ENCODE assay signal across 33 cellular contexts in genomic region chr7:34677491-34677890, GRCh38. TPM values are rescaled to one million over a fixed set of nuclear protein-coding genes. Genes with fewer than 3 reads are reported as not detected.
"Had no signal": no experiment of that assay in that cellular context is flagged by ENCODE, and none has a peak within 500 bp of the region (broad histone marks: within the 10 kb centered on the region; RNA-seq: fewer than 3 reads in every experiment).

No MANE protein-coding gene starts in this region.

- H3K9me3 Mint-ChIP-seq: immature natural killer cell; mesothelial cell of epicardium; natural killer cell; stimulated activated effector memory CD8-positive, alpha-beta T cell treated with anti-CD3 and anti-CD28 coated beads, Interleukin-12 subunit alpha, Interleukin-12 subunit beta, amount 100 ng/mL, for 72 hours; stimulated activated naive CD8-positive, alpha-beta T cell treated with anti-CD3 and anti-CD28 coated beads, Interleukin-15, Interleukin-2, amounts not matched to agents 100 ng/mL and 50 ng/mL, for 24 hours had no signal

- H3K36me3 Mint-ChIP-seq: immature natural killer cell; mesothelial cell of epicardium; naive B cell; natural killer cell; stimulated activated effector memory CD8-positive, alpha-beta T cell treated with anti-CD3 and anti-CD28 coated beads, Interleukin-12 subunit alpha, Interleukin-12 subunit beta, amount 100 ng/mL, for 72 hours had no signal

- H3K36me3 ChIP-seq: left lung, lower lobe of right lung, neutrophil, sigmoid colon, spleen, suprapubic skin, thoracic aorta, tibial artery, upper lobe of right lung had no signal

- H3K9me3 ChIP-seq: left lung, lower lobe of right lung, neutrophil, psoas muscle, sigmoid colon, spleen, suprapubic skin, thoracic aorta, tibial artery, upper lobe of right lung had no signal

- H3K4me1 ChIP-seq: left lung, lower lobe of right lung, parathyroid adenoma, psoas muscle, sigmoid colon, spleen, suprapubic skin, tibial artery, upper lobe of right lung had no signal

- H3K79me2 ChIP-seq: parathyroid adenoma had no signal

- H3K27ac Mint-ChIP-seq: immature natural killer cell; mesothelial cell of epicardium; natural killer cell; stimulated activated effector memory CD8-positive, alpha-beta T cell treated with anti-CD3 and anti-CD28 coated beads, Interleukin-12 subunit alpha, Interleukin-12 subunit beta, amount 100 ng/mL, for 72 hours; stimulated activated naive CD8-positive, alpha-beta T cell treated with anti-CD3 and anti-CD28 coated beads, Interleukin-15, Interleukin-2, amounts not matched to agents 100 ng/mL and 50 ng/mL, for 24 hours had no signal

- DNase-seq: hippocampal formation; immature natural killer cell; kidney; left colon; left lung; lower lobe of right lung; mammary epithelial cell; mesenchymal stem cell; naive B cell; natural killer cell; occipital lobe; psoas muscle; sigmoid colon; small intestine; spleen; stimulated activated CD4-positive, alpha-beta T cell treated with anti-CD3 and anti-CD28 coated beads, Interleukin-4, amount 100 ng/mL, for 24 hours; stimulated activated naive CD4-positive, alpha-beta T cell; tibial artery; trophoblast cell; upper lobe of right lung had no signal

- H3K4me3 ChIP-seq: left lung, lower lobe of right lung, psoas muscle, sigmoid colon, spleen, suprapubic skin, thoracic aorta, tibial artery, upper lobe of right lung had no signal

- ATAC-seq: left colon; left lung; lower lobe of right lung; natural killer cell; psoas muscle; stimulated activated effector memory CD8-positive, alpha-beta T cell treated with anti-CD3 and anti-CD28 coated beads, Interleukin-12 subunit alpha, Interleukin-12 subunit beta, amount 100 ng/mL, for 72 hours; upper lobe of right lung had no signal

- H3K27ac ChIP-seq: left lung, lower lobe of right lung, neutrophil, parathyroid adenoma, psoas muscle, sigmoid colon, spleen, suprapubic skin, thoracic aorta, tibial artery, upper lobe of right lung had no signal

- H3K27me3 ChIP-seq: left lung, neutrophil, sigmoid colon, spleen, suprapubic skin, tibial artery, upper lobe of right lung had no signal

- H3K9ac ChIP-seq: parathyroid adenoma had no signal

- H2AFZ ChIP-seq: parathyroid adenoma had no signal

- H3K4me1 Mint-ChIP-seq: immature natural killer cell; mesothelial cell of epicardium; naive B cell; natural killer cell; stimulated activated effector memory CD8-positive, alpha-beta T cell treated with anti-CD3 and anti-CD28 coated beads, Interleukin-12 subunit alpha, Interleukin-12 subunit beta, amount 100 ng/mL, for 72 hours had no signal

- H3K27me3 Mint-ChIP-seq: naive B cell; stimulated activated naive CD8-positive, alpha-beta T cell treated with anti-CD3 and anti-CD28 coated beads, Interleukin-15, Interleukin-2, amounts not matched to agents 100 ng/mL and 50 ng/mL, for 24 hours had no signal

- H3K4me3 Mint-ChIP-seq: immature natural killer cell; mesothelial cell of epicardium; naive B cell; natural killer cell; stimulated activated effector memory CD8-positive, alpha-beta T cell treated with anti-CD3 and anti-CD28 coated beads, Interleukin-12 subunit alpha, Interleukin-12 subunit beta, amount 100 ng/mL, for 72 hours; stimulated activated naive CD8-positive, alpha-beta T cell treated with anti-CD3 and anti-CD28 coated beads, Interleukin-15, Interleukin-2, amounts not matched to agents 100 ng/mL and 50 ng/mL, for 24 hours had no signal

RNA-seq across cellular contexts. Expression of gene NPSR1, which starts 19.5 kb away (rescaled TPM):
- total RNA-seq: kidney, left lung, liver, lower lobe of right lung, mammary epithelial cell, mesothelial cell of epicardium, mononuclear cell, natural killer cell, occipital lobe, osteocyte, posterior vena cava, psoas muscle, sigmoid colon, spleen, subcutaneous adipose tissue, suprapubic skin, thoracic aorta, upper lobe of right lung had no signal
- polyA plus RNA-seq: immature natural killer cell, liver, mammary epithelial cell, neural cell, psoas muscle, small intestine, spleen had no signal
